In genomic region chr15:93121089-93121488, GRCh38 we compare ENCODE assay signal across 15 cellular contexts. TPM values are rescaled to one million over a fixed set of nuclear protein-coding genes. Genes with fewer than 3 reads are reported as not detected.
"Had no signal": no experiment of that assay in that cellular context is flagged by ENCODE, and none has a peak within 500 bp of the region (broad histone marks: within the 10 kb centered on the region; RNA-seq: fewer than 3 reads in every experiment).

No MANE protein-coding gene starts in this region.

- H3K4me3 ChIP-seq: ascending aorta, dorsolateral prefrontal cortex, gastrocnemius medialis, heart left ventricle, tibial artery, uterus had no signal

- H3K4me1 ChIP-seq: ascending aorta, gastrocnemius medialis, tibial artery, uterus had no signal

- DNase-seq: activated CD4-positive, alpha-beta T cell treated with anti-CD3 and anti-CD28 coated beads, Interleukin-2, amount 50 U/mL, for 48 hours; activated naive CD4-positive, alpha-beta T cell treated with anti-CD3 and anti-CD28 coated beads, Interleukin-2, amount 10 ng/mL, durations not matched to agents 7 days and 5 days; activated T-cell treated with anti-CD3 and anti-CD28 coated beads, Interleukin-2, amount 50 U/mL, for 1 hour; dorsolateral prefrontal cortex; endodermal cell; gastrocnemius medialis; heart left ventricle; immature natural killer cell; mesendoderm; stimulated activated naive B cell treated with anti-CD40 and anti-IgM and Interleukin-4, amounts not matched to agents 10 μg/mL and 1 μg/mL and 100 μg/mL, for 72 hours; tibial artery; uterus; WERI-Rb-1 had no signal

- H3K27ac ChIP-seq: ascending aorta, dorsolateral prefrontal cortex, tibial artery, uterus, WERI-Rb-1 had no signal

- H3K27me3 ChIP-seq: ascending aorta, gastrocnemius medialis, tibial artery, uterus had no signal

- H3K36me3 ChIP-seq: ascending aorta, gastrocnemius medialis, heart left ventricle, tibial artery, uterus, WERI-Rb-1 had no signal

- ATAC-seq: gastrocnemius medialis; heart left ventricle; natural killer cell treated with Interleukin-12 subunit alpha and Interleukin-12 subunit beta and Interleukin-15 and Interleukin-18, amount 100 ng/mL, for 72 hours; stimulated activated naive B cell treated with anti-CD40 and anti-IgM and Interleukin-4, amounts not matched to agents 10 μg/mL and 1 μg/mL and 100 μg/mL, for 72 hours had no signal

- H3K9me3 ChIP-seq: ascending aorta, gastrocnemius medialis, heart left ventricle, tibial artery, uterus had no signal

RNA-seq across cellular contexts. Expression of gene RGMA, which starts 32.1 kb away (rescaled TPM):
- total RNA-seq: natural killer cell treated with Interleukin-12 subunit alpha and Interleukin-12 subunit beta and Interleukin-15 and Interleukin-18, amount 100 ng/mL, for 72 hours had no signal
- polyA plus RNA-seq: immature natural killer cell had no signal
